In the genomic region with DNA sequence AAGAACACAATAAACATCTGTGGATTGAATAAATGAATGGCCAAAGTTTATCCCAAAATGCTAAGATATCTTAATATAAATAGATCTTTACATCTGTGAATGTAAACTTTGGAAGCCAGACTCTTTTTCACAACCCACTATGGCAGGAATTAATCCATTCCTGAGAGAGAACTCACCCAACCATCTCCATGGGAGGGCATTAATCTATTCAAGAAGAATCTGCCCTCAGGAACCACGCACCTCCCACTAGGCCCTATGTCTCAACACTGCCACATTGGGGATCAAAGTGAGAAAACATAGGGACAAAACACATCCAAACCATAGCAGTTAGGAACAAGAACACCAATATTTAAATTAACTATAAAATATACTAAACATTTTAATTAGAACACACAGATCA, we compare ENCODE assay signal across 17 cellular contexts. TPM values are rescaled to one million over a fixed set of nuclear protein-coding genes. Genes with fewer than 3 reads are reported as not detected.
DNase-seq lines count a peak whose midpoint lies in the region; TF ChIP-seq lines count a peak whose summit lies in the region.
"Had no signal": no experiment of that assay in that cellular context is flagged by ENCODE, and none has a peak within 500 bp of the region (broad histone marks: within the 10 kb centered on the region; RNA-seq: fewer than 3 reads in every experiment).

No MANE protein-coding gene starts in this region.

- CTCF ChIA-PET in GM10248 (lab: Yijun Ruan, JAX), result interaction anchor here (1.1 kb wide), 1 partner anchor 9 kb away, joined by 3 read pairs; no protein-coding TSS in a partner anchor

- POLR2A ChIA-PET in GM10248 (lab: Yijun Ruan, JAX), result no interaction called here

- peak; percentile 75 for DNase-seq in EH (ENCODE audit: low read depth)
- peak; percentile 67 for DNase-seq in M059J (ENCODE audit: low read depth)
- peak; percentile 50 for DNase-seq in astrocyte of the hippocampus (ENCODE audit: low read depth, low spot score)
- DNase-seq in renal cortical epithelial cell (ENCODE audit: low read depth), result peak; percentile 61
- DNase-seq in GM10248 (ENCODE audit: extremely low spot score), result no peak
- no peak for DNase-seq in GOT3 (lab: John Stamatoyannopoulos, UW)
- no peak for DNase-seq in RPMI8226
- DNase-seq: activated CD4-positive, alpha-beta T cell treated with anti-CD3 and anti-CD28 coated beads for 48 hours; activated CD8-positive, alpha-beta memory T cell treated with anti-CD3 and anti-CD28 coated beads, Interleukin-2, amount 10 ng/mL, durations not matched to agents 7 days and 5 days; activated naive CD8-positive, alpha-beta T cell treated with anti-CD3 and anti-CD28 coated beads, Interleukin-2, amount 10 ng/mL, durations not matched to agents 7 days and 5 days; Caco-2; effector CD8-positive, alpha-beta T cell; islet precursor cell; NCI-H2081; NK-92 treated with Interleukin-12 subunit alpha and Interleukin-12 subunit beta, amount 100 ng/mL, for 24 hours; right cardiac atrium; testis had no signal

- no peak for TF ChIP-seq CTCF in GM10248 (IDR thresholded peaks at IDR 0.05; ENCODE audit: control extremely low read depth, extremely low read depth, low read depth, missing control alignments)

RNA-seq across cellular contexts. Expression of a gene that starts 3.4 kb away (rescaled TPM):
- 3.8 and 7.8 TPM in 2 replicates for total RNA-seq in M059J (2014; rRNA removed; shearing (Covaris generic))
- total RNA-seq in renal cortical epithelial cell, result 5.6 and 6.9 TPM in 2 replicates

RNA-seq across cellular contexts. Expression of a gene that starts 5.2 kb away (rescaled TPM):
- 10.3 and 17.5 TPM in 2 replicates for total RNA-seq in M059J (2014; rRNA removed; shearing (Covaris generic))
- 9.4 and 53.0 TPM in 2 replicates for total RNA-seq in renal cortical epithelial cell

Comparison
In these comparisons a context has a peak if more than half of its experiments do, and no peak if none do; other contexts are left out.
1. DNase-seq: peak in EH (single experiment), M059J (single experiment), astrocyte of the hippocampus (single experiment) and renal cortical epithelial cell (single experiment); none in GM10248 (single experiment), GOT3 (single experiment) and RPMI8226 (single experiment).